In the genomic region with DNA sequence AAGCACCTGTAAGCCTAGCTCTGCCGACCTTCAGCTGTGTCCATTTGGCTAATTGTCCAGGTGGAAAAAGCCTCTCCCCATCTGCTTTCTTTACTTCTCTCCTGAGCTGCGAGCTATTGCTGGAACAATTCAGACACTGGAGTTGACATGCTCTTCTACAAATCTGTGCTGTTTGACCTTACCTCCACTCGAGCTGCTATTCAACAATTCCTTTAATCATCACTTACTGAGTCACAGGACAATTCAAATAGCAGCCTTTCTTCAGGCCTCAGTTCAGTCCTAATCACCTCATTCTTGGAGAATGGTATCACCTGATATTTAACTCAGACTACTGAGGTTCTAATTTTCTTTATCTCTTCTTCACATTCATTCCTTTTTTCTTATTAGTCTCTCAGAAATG, we compare ENCODE assay signal across 32 cellular contexts.
DNase-seq lines count a peak whose midpoint lies in the region; ATAC-seq, FAIRE-seq and TF ChIP-seq lines count a peak whose summit lies in the region.
"Had no signal": no experiment of that assay in that cellular context is flagged by ENCODE, and none has a peak within 500 bp of the region (broad histone marks: within the 10 kb centered on the region; RNA-seq: fewer than 3 reads in every experiment).

No MANE protein-coding gene starts in this region.

- no peak overlapping the region for H2BK20ac ChIP-seq in IMR-90 (ENCODE audit: low read depth, low read length)

- H4K20me1 ChIP-seq in IMR-90 (ENCODE audit: insufficient read depth, low read length) = no peaks in the 10 kb centered on the region
- H4K20me1 ChIP-seq in SU-DHL-6 (ENCODE audit: low read depth, low read length) = no peaks in the 10 kb centered on the region

- no peak overlapping the region for H3K18ac ChIP-seq in IMR-90 (ENCODE audit: low read depth, low read length)

- no peak overlapping the region for H2BK5ac ChIP-seq in IMR-90 (ENCODE audit: low read depth, low read length, poor library complexity, severe bottlenecking)

- no peak overlapping the region for H3K4me3 ChIP-seq in A549
- no peak overlapping the region for H3K4me3 ChIP-seq in IMR-90 (ENCODE audit: insufficient read depth, low read depth, low read length)
- no peak overlapping the region for H3K4me3 ChIP-seq in SU-DHL-6 (ENCODE audit: insufficient read depth, low read length, poor library complexity, severe bottlenecking)
- no peak overlapping the region for H3K4me3 ChIP-seq in epithelial cell of proximal tubule (ENCODE audit: low read depth, low read length)
- H3K4me3 ChIP-seq: adrenal gland, breast epithelium, lung, transverse colon had no signal

- BruUV-seq in IMR-90 (replicated peaks; lab: Mats Ljungman, UMichigan) (no TSS peak), MCF 10A (replicated peaks; lab: Mats Ljungman, UMichigan) (no TSS peak)

- H3K4me1 Mint-ChIP-seq in MCF 10A (ENCODE audit: insufficient read depth, unreplicated experiment) = no peaks in the 10 kb centered on the region
- H3K4me1 Mint-ChIP-seq in activated T-cell treated with anti-CD3 and anti-CD28 coated beads, Interleukin-2, amount 50 U/mL, for 24 hours (ENCODE audit: low read depth) = no peaks in the 10 kb centered on the region
- H3K4me1 Mint-ChIP-seq in activated naive CD8-positive, alpha-beta T cell treated with anti-CD3 and anti-CD28 coated beads, Interleukin-2, amount 50 U/mL, for 24 hours = no peaks in the 10 kb centered on the region
- H3K4me1 Mint-ChIP-seq: activated B cell treated with CpG ODN at 0.5 μM for 24 hours; CD4-positive, alpha-beta memory T cell; natural killer cell had no signal

- TF ChIP-seq EP300 in A549 (IDR thresholded peaks at IDR 0.05) = no peak

- no peak for TF ChIP-seq POLR2A in A549 (IDR thresholded peaks at IDR 0.05; ENCODE audit: low read length)
- TF ChIP-seq POLR2A in IMR-90 (IDR thresholded peaks at IDR 0.05; ENCODE audit: low read depth, low read length) = no peak

- no peak overlapping the region for H2AK5ac ChIP-seq in IMR-90 (ENCODE audit: low read depth, low read length)

- no peak for TF ChIP-seq CTCF in A549 (IDR thresholded peaks at IDR 0.05)
- TF ChIP-seq CTCF in IMR-90 (conservative IDR thresholded peaks at IDR 0.05; ENCODE audit: low read depth, low read length) = no peak
- TF ChIP-seq CTCF in SU-DHL-6 (IDR thresholded peaks at IDR 0.05; ENCODE audit: insufficient read depth, low read length, poor library complexity, severe bottlenecking) = no peak
- TF ChIP-seq CTCF in epithelial cell of proximal tubule (conservative IDR thresholded peaks at IDR 0.05; ENCODE audit: low read depth, low read length) = no peak
- TF ChIP-seq CTCF in MCF 10A (IDR thresholded peaks at IDR 0.05; ENCODE audit: unreplicated experiment) = no peak

- no peaks in the 10 kb centered on the region for H3K79me1 ChIP-seq in IMR-90 (ENCODE audit: low read depth in 1 of 2, low read length in 2 of 2)

- H3K9ac ChIP-seq in IMR-90 (ENCODE audit: low read depth, low read length) = no peak overlapping the region
- no peak overlapping the region for H3K9ac ChIP-seq in SU-DHL-6 (ENCODE audit: low read length)

- no peak overlapping the region for H4K91ac ChIP-seq in IMR-90 (ENCODE audit: insufficient read depth, low read depth, low read length)

- H3K9me3 ChIP-seq in A549 = no peaks in the 10 kb centered on the region
- H3K9me3 ChIP-seq in IMR-90 (ENCODE audit: control insufficient read depth, insufficient read depth, low read length) = no peaks in the 10 kb centered on the region
- no peaks in the 10 kb centered on the region for H3K9me3 ChIP-seq in SU-DHL-6 (ENCODE audit: insufficient read depth, low read length)
- H3K9me3 ChIP-seq: adrenal gland, breast epithelium, transverse colon had no signal

- no peak for TF ChIP-seq RAD21 in A549 (conservative IDR thresholded peaks at IDR 0.05 in 1 of 2, IDR thresholded peaks at IDR 0.05 in 1 of 2)
- TF ChIP-seq RAD21 in IMR-90 (IDR thresholded peaks at IDR 0.05; ENCODE audit: low read length) = no peak

- H2AK9ac ChIP-seq in IMR-90 (replicated peaks; ENCODE audit: low read depth, low read length, poor library complexity) = no peak overlapping the region

- H3K27me3 ChIP-seq in IMR-90 (ENCODE audit: control insufficient read depth, insufficient read depth, low read length) (no peaks in the 10 kb centered on the region), SU-DHL-6 (ENCODE audit: low read length) (no peaks in the 10 kb centered on the region)
- H3K27me3 ChIP-seq: adrenal gland, breast epithelium, transverse colon had no signal

- H3K4me3 Mint-ChIP-seq in MCF 10A (ENCODE audit: unreplicated experiment) = no peak overlapping the region
- H3K4me3 Mint-ChIP-seq in activated T-cell treated with anti-CD3 and anti-CD28 coated beads, Interleukin-2, amount 50 U/mL, for 24 hours = no peak overlapping the region
- H3K4me3 Mint-ChIP-seq in activated naive CD8-positive, alpha-beta T cell treated with anti-CD3 and anti-CD28 coated beads, Interleukin-2, amount 50 U/mL, for 24 hours = no peak overlapping the region
- H3K4me3 Mint-ChIP-seq: activated B cell treated with CpG ODN at 0.5 μM for 24 hours; activated T-cell treated with anti-CD3 and anti-CD28 coated beads, Interleukin-2, amount 50 U/mL, for 72 hours; CD4-positive, alpha-beta memory T cell; natural killer cell had no signal

- H3K36me3 Mint-ChIP-seq in MCF 10A (ENCODE audit: insufficient read depth, unreplicated experiment) = peaks cover 5% of the 10 kb centered on the region
- no peaks in the 10 kb centered on the region for H3K36me3 Mint-ChIP-seq in activated T-cell treated with anti-CD3 and anti-CD28 coated beads, Interleukin-2, amount 50 U/mL, for 24 hours (ENCODE audit: low read depth)
- no peaks in the 10 kb centered on the region for H3K36me3 Mint-ChIP-seq in activated naive CD8-positive, alpha-beta T cell treated with anti-CD3 and anti-CD28 coated beads, Interleukin-2, amount 50 U/mL, for 24 hours (ENCODE audit: low read depth)
- H3K36me3 Mint-ChIP-seq: CD4-positive, alpha-beta memory T cell; natural killer cell had no signal

- H3K27me3 Mint-ChIP-seq in MCF 10A (ENCODE audit: insufficient read depth, unreplicated experiment) = no peaks in the 10 kb centered on the region
- no peaks in the 10 kb centered on the region for H3K27me3 Mint-ChIP-seq in activated T-cell treated with anti-CD3 and anti-CD28 coated beads, Interleukin-2, amount 50 U/mL, for 24 hours
- no peaks in the 10 kb centered on the region for H3K27me3 Mint-ChIP-seq in activated naive CD8-positive, alpha-beta T cell treated with anti-CD3 and anti-CD28 coated beads, Interleukin-2, amount 50 U/mL, for 24 hours
- H3K27me3 Mint-ChIP-seq: activated B cell treated with CpG ODN at 0.5 μM for 24 hours; CD4-positive, alpha-beta memory T cell had no signal

- H3K4me1 ChIP-seq in A549 (peaks cover 27% of the 10 kb centered on the region), IMR-90 (ENCODE audit: control insufficient read depth, insufficient read depth, low read length) (no peaks in the 10 kb centered on the region)
- H3K4me1 ChIP-seq: breast epithelium, transverse colon had no signal

- H3K79me2 ChIP-seq in SU-DHL-6 (ENCODE audit: insufficient read depth, low read length) = no peaks in the 10 kb centered on the region

- H3K36me3 ChIP-seq in IMR-90 (ENCODE audit: control insufficient read depth, insufficient read depth, low read length) (no peaks in the 10 kb centered on the region), SU-DHL-6 (ENCODE audit: low read length) (no peaks in the 10 kb centered on the region)
- H3K36me3 ChIP-seq: adrenal gland, breast epithelium, transverse colon had no signal

- intact Hi-C loops in IMR-90 (cut with micrococcal nuclease) (no loop called here), MCF 10A (cut with micrococcal nuclease) (no loop called here)

- dilution Hi-C loops in IMR-90 (cut with HindIII; ENCODE audit: low sequenced_read_pairs, unreplicated experiment) = no loop called here

- H3K27ac Mint-ChIP-seq in MCF 10A (ENCODE audit: low read depth, unreplicated experiment) = no peak overlapping the region
- H3K27ac Mint-ChIP-seq in activated T-cell treated with anti-CD3 and anti-CD28 coated beads, Interleukin-2, amount 50 U/mL, for 24 hours = no peak overlapping the region
- H3K27ac Mint-ChIP-seq in activated naive CD8-positive, alpha-beta T cell treated with anti-CD3 and anti-CD28 coated beads, Interleukin-2, amount 50 U/mL, for 24 hours = no peak overlapping the region
- H3K27ac Mint-ChIP-seq: activated B cell treated with CpG ODN at 0.5 μM for 24 hours; activated T-cell treated with anti-CD3 and anti-CD28 coated beads, Interleukin-2, amount 50 U/mL, for 72 hours; CD4-positive, alpha-beta memory T cell; natural killer cell had no signal

- no peak overlapping the region for H3K14ac ChIP-seq in IMR-90 (replicated peaks; ENCODE audit: low read depth, low read length)

- no peak overlapping the region for H3K4ac ChIP-seq in IMR-90 (ENCODE audit: low read depth, low read length)

- H3K4me2 ChIP-seq in A549 = peak overlapping the region; percentile 37
- no peak overlapping the region for H3K4me2 ChIP-seq in IMR-90 (ENCODE audit: low read depth, low read length)
- H3K4me2 ChIP-seq in SU-DHL-6 (ENCODE audit: low read depth, low read length, poor library complexity, severe bottlenecking) = no peak overlapping the region

- in situ Hi-C loops in IMR-90 (cut with MboI; ENCODE audit: low sequenced_read_pairs) = no loop called here

- no peaks in the 10 kb centered on the region for H3K9me2 ChIP-seq in SU-DHL-6 (replicated peaks; ENCODE audit: insufficient read depth, low read length)

- H3K56ac ChIP-seq in IMR-90 (ENCODE audit: extremely low read depth, insufficient read depth, low read length) = no peak overlapping the region

- 43% methylated on average over 3 of the region's 3 CpGs for WGBS in A549 (ENCODE audit: missing lambda C conversion rate)
- WGBS in IMR-90 (ENCODE audit: extremely low coverage in 2 of 2, insufficient read length in 1 of 2), 2 experiments = 100% methylated on average over 2 of the region's 3 CpGs; no CpG with 5 or more reads in 1 of the 2 experiments

- H3F3A ChIP-seq in SU-DHL-6 (ENCODE audit: insufficient read depth) = no peaks in the 10 kb centered on the region

- peak in 1 of 2 experiments; percentile 9 for DNase-seq in A549 (ENCODE audit: low read depth in 1 of 2, low spot score in 1 of 2)
- DNase-seq in IMR-90 = peak; percentile 31
- DNase-seq in epithelial cell of proximal tubule (ENCODE audit: low read depth) = peak; percentile 45
- no peak for DNase-seq in MCF 10A (ENCODE audit: unreplicated experiment)
- DNase-seq in activated T-cell treated with anti-CD3 and anti-CD28 coated beads, Interleukin-2, amount 50 U/mL, for 24 hours = no peak
- no peak for DNase-seq in activated naive CD8-positive, alpha-beta T cell treated with anti-CD3 and anti-CD28 coated beads, Interleukin-2, amount 50 U/mL, for 24 hours
- DNase-seq: activated B cell treated with CpG ODN at 0.5 μM for 24 hours; activated CD4-positive, alpha-beta T cell treated with anti-CD3 and anti-CD28 coated beads, Interleukin-2, amount 50 U/mL, for 1 hour; activated T-cell treated with anti-CD3 and anti-CD28 coated beads, Interleukin-2, amount 50 U/mL, for 72 hours; adrenal gland; CD4-positive, alpha-beta memory T cell; cortex of kidney; effector memory CD4-positive, alpha-beta T cell; erythroblast; H7; natural killer cell; NCI-H1417; NCI-H2081; NCI-H345; NCI-H774; occipital lobe; stimulated activated CD4-positive, alpha-beta T cell treated with anti-CD3 and anti-CD28 coated beads, Interleukin-15, amount 100 ng/mL, for 24 hours; stimulated activated CD4-positive, alpha-beta T cell treated with anti-CD3 and anti-CD28 coated beads, Interleukin-4, amount 100 ng/mL, for 4 hours; transverse colon had no signal

- no peak overlapping the region for H2BK120ac ChIP-seq in IMR-90 (ENCODE audit: low read depth, low read length)

- no peaks in the 10 kb centered on the region for H3K9me1 ChIP-seq in IMR-90 (ENCODE audit: insufficient read depth, low read length)

- H3K23ac ChIP-seq in IMR-90 (ENCODE audit: low read depth, low read length) = no peak overlapping the region

- H4K5ac ChIP-seq in IMR-90 (ENCODE audit: low read depth, low read length) = no peak overlapping the region

- H3K27ac ChIP-seq in A549 (no peak overlapping the region), IMR-90 (ENCODE audit: insufficient read depth, low read length) (no peak overlapping the region), SU-DHL-6 (ENCODE audit: low read depth, low read length) (no peak overlapping the region)
- H3K27ac ChIP-seq: adrenal gland, breast epithelium, HL-60, RWPE1, transverse colon had no signal

- no peaks in the 10 kb centered on the region for H3K9me3 Mint-ChIP-seq in MCF 10A (ENCODE audit: unreplicated experiment)
- H3K9me3 Mint-ChIP-seq in activated T-cell treated with anti-CD3 and anti-CD28 coated beads, Interleukin-2, amount 50 U/mL, for 24 hours = peaks cover 2% of the 10 kb centered on the region
- H3K9me3 Mint-ChIP-seq in activated naive CD8-positive, alpha-beta T cell treated with anti-CD3 and anti-CD28 coated beads, Interleukin-2, amount 50 U/mL, for 24 hours = peaks cover 3% of the 10 kb centered on the region
- H3K9me3 Mint-ChIP-seq: activated B cell treated with CpG ODN at 0.5 μM for 24 hours had no signal

- no peak overlapping the region for H2AFZ ChIP-seq in IMR-90 (replicated peaks; ENCODE audit: low read length, poor library complexity)
- H2AFZ ChIP-seq in SU-DHL-6 (ENCODE audit: low read depth, low read length, severe bottlenecking) = peak overlapping the region; percentile 24

- POLR2A ChIA-PET in A549 (lab: Yijun Ruan, JAX) = no interaction called here
- POLR2A ChIA-PET in IMR-90 (lab: Charles Lee; ENCODE audit: unreplicated experiment) = no interaction called here
- POLR2A ChIA-PET in MCF 10A (lab: Yijun Ruan, JAX) = no interaction called here

- no peak overlapping the region for H4K8ac ChIP-seq in IMR-90 (ENCODE audit: low read depth in 2 of 2, low read length in 2 of 2)

- FAIRE-seq in A549 (lab: Jason Lieb, UNC) = no peak
- FAIRE-seq: GM12892, keratinocyte had no signal

- ATAC-seq in A549 = no peak
- ATAC-seq in IMR-90 (ENCODE audit: low read depth) = no peak
- ATAC-seq in activated naive CD8-positive, alpha-beta T cell treated with anti-CD3 and anti-CD28 coated beads, Interleukin-2, amount 50 U/mL, for 24 hours = no peak
- ATAC-seq in HG03432 (IDR thresholded peaks at IDR 0.05; ENCODE audit: unreplicated experiment) = no peak
- ATAC-seq: activated T-cell treated with anti-CD3 and anti-CD28 coated beads, Interleukin-2, amount 50 U/mL, for 72 hours; natural killer cell had no signal

- CTCF ChIA-PET in A549 (lab: Yijun Ruan, JAX) = no interaction called here
- CTCF ChIA-PET in IMR-90 (lab: Yijun Ruan, JAX) = no interaction called here
- CTCF ChIA-PET in MCF 10A (lab: Yijun Ruan, JAX) = interaction anchor here (1.2 kb wide), 1 partner anchor 11 kb away, joined by 3 read pairs; no protein-coding TSS in a partner anchor

- no peak overlapping the region for H2BK15ac ChIP-seq in IMR-90 (ENCODE audit: low read depth, low read length)

Comparison
In these comparisons a context has a peak if more than half of its experiments do, and no peak if none do; other contexts are left out.
1. DNase-seq: peak in IMR-90 (single experiment) and epithelial cell of proximal tubule (single experiment); none in MCF 10A (single experiment), activated T-cell treated with anti-CD3 and anti-CD28 coated beads, Interleukin-2, amount 50 U/mL, for 24 hours (single experiment) and activated naive CD8-positive, alpha-beta T cell treated with anti-CD3 and anti-CD28 coated beads, Interleukin-2, amount 50 U/mL, for 24 hours (single experiment).